ENCODE assay signal across 8 cellular contexts in the genomic region with DNA sequence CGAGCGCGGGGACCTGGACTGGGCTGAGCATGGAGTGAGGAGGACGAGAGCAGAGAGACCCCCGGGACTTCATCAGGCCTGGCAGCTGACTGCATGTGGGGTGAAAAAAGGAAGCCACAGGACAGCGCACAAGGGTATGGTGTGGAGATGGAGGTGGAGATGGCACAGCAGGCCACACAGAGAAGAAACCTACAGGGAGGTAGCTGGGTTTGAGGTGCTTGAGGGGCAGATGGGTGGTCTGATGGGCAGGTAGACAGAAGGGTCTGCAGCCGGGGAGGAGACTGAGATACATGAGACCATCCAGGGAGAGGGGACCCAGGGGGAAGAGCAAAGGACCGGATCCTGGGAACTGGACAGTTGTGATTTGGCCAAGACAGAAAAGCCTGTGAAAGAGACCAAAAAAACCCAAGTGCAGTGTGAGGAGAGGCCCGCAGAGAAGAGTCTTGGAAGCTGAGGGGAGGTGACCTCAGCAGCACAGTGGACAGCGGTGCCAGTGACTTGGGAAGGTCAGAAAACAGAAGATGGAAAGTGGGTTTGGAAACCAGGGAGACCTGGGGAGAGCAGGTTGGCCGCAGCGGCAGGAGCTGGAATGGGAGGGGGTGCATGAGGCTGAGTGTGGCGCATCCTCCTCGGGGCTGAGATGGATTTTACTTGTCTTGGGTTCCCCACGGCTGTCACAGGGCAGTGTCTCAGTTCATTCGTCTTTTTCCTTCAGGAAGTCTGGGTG. TPM values are rescaled to one million over a fixed set of nuclear protein-coding genes. Genes with fewer than 3 reads are reported as not detected.
A peak's percentile ranks its signal among the peaks of the same experiment; 100 is the strongest.
DNase-seq lines count a peak whose midpoint lies in the region; ATAC-seq and TF ChIP-seq lines count a peak whose summit lies in the region.
"Had no signal": no experiment of that assay in that cellular context is flagged by ENCODE, and none has a peak within 500 bp of the region (broad histone marks: within the 10 kb centered on the region; RNA-seq: fewer than 3 reads in every experiment).

No MANE protein-coding gene starts in this region.

- TF ChIP-seq CTCF in chondrocyte (IDR thresholded peaks at IDR 0.05) = no peak
- TF ChIP-seq CTCF in BE2C (IDR thresholded peaks at IDR 0.05; ENCODE audit: low read depth, low read length) = no peak
- TF ChIP-seq CTCF in PC-3 (conservative IDR thresholded peaks at IDR 0.05; ENCODE audit: low read depth, low read length) = no peak

- H3K27ac Mint-ChIP-seq in chondrocyte (ENCODE audit: unreplicated experiment) (no peak overlapping the region), memory B cell (peak overlapping the region; percentile 99)

- H3K4me2 ChIP-seq in PC-3 (ENCODE audit: low read length) = no peak overlapping the region

- ATAC-seq in memory B cell (ENCODE audit: low read depth) (peak; percentile 5), GM21717 (IDR thresholded peaks at IDR 0.05; ENCODE audit: unreplicated experiment) (no peak), PC-3 (no peak)

- H3K9me2 ChIP-seq in PC-3 (replicated peaks; ENCODE audit: low read length) = no peaks in the 10 kb centered on the region

- intact Hi-C loops in PC-3 (cut with micrococcal nuclease) = no loop called here

- H3K4me3 ChIP-seq in HUES6 (ENCODE audit: low read depth, low read length) (peak overlapping the region; percentile 72), subcutaneous abdominal adipose tissue (ENCODE audit: low read depth in 1 of 5, low read length in 5 of 5) (peak overlapping the region in 4 of 5 donors; percentile 44 to 70 (median 65)), BE2C (ENCODE audit: low read depth, low read length) (no peak overlapping the region), PC-3 (ENCODE audit: low read length) (no peak overlapping the region)

- H3K4me1 ChIP-seq in HUES6 (ENCODE audit: control insufficient read depth, insufficient read depth, low read length) = 0 out of 2 replicates have a peak, but pooled peaks cover 6% of the 10 kb centered on the region
- H3K4me1 ChIP-seq in subcutaneous abdominal adipose tissue (ENCODE audit: control insufficient read depth in 5 of 5, insufficient read depth in 5 of 5, low read length in 5 of 5) = peaks cover 2 to 51% (median 14%) of the 10 kb centered on the region in 5 donors
- no peaks in the 10 kb centered on the region for H3K4me1 ChIP-seq in BE2C
- H3K4me1 ChIP-seq in PC-3 (ENCODE audit: insufficient read depth, low read length) = no peaks in the 10 kb centered on the region

- H3K27me3 ChIP-seq in HUES6 (ENCODE audit: control insufficient read depth, insufficient read depth, low read length) (peaks cover 15% of the 10 kb centered on the region), subcutaneous abdominal adipose tissue (ENCODE audit: control insufficient read depth in 5 of 5, insufficient read depth in 4 of 5, low read length in 5 of 5) (peaks cover 0 to 11% (median 0%) of the 10 kb centered on the region in 5 donors), BE2C (peaks cover 41% of the 10 kb centered on the region), PC-3 (ENCODE audit: low read length) (peaks cover 46% of the 10 kb centered on the region)

- H3K79me2 ChIP-seq in PC-3 (ENCODE audit: low read length) = no peaks in the 10 kb centered on the region

- DNase-seq in chondrocyte (ENCODE audit: low spot score) = no peak
- no peak for DNase-seq in memory B cell (ENCODE audit: low spot score in 2 of 2)
- DNase-seq in BE2C = no peak
- DNase-seq in PC-3 = no peak
- DNase-seq: NCI-H2081 treated with DMSO at 0.1 percent for 48 hours had no signal

- CTCF ChIA-PET in PC-3 (lab: Charles Lee) = no interaction called here

- no peaks in the 10 kb centered on the region for H3K9me3 ChIP-seq in HUES6 (ENCODE audit: control insufficient read depth, insufficient read depth, low read depth, low read length)
- no peaks in the 10 kb centered on the region for H3K9me3 ChIP-seq in subcutaneous abdominal adipose tissue (ENCODE audit: control insufficient read depth in 5 of 5, low read length in 5 of 5)
- H3K9me3 ChIP-seq in BE2C = no peaks in the 10 kb centered on the region
- H3K9me3 ChIP-seq in PC-3 (ENCODE audit: low read length) = no peaks in the 10 kb centered on the region

- peaks cover 15% of the 10 kb centered on the region; the same call in 1 of the 2 replicates for H3K36me3 ChIP-seq in HUES6 (ENCODE audit: control insufficient read depth, insufficient read depth, low read length)
- H3K36me3 ChIP-seq in subcutaneous abdominal adipose tissue (ENCODE audit: control insufficient read depth in 5 of 5, insufficient read depth in 5 of 5, low read length in 5 of 5) = peaks cover 0 to 31% (median 18%) of the 10 kb centered on the region in 5 donors
- no peaks in the 10 kb centered on the region for H3K36me3 ChIP-seq in BE2C
- no peaks in the 10 kb centered on the region for H3K36me3 ChIP-seq in PC-3 (ENCODE audit: low read depth, low read length)

- H3K9ac ChIP-seq in HUES6 (ENCODE audit: low read length) (peak overlapping the region; percentile 20), subcutaneous abdominal adipose tissue (ENCODE audit: low read length in 5 of 5) (peak overlapping the region in 3 of 5 donors; percentile 55 to 64 (median 64)), PC-3 (ENCODE audit: low read length) (no peak overlapping the region)

- no peak overlapping the region for H2AFZ ChIP-seq in PC-3 (ENCODE audit: low read length)

- POLR2A ChIA-PET in PC-3 (lab: Charles Lee; ENCODE audit: unreplicated experiment) = no interaction called here

- H3K9me3 Mint-ChIP-seq in chondrocyte (ENCODE audit: low read depth) (no peaks in the 10 kb centered on the region), memory B cell (no peaks in the 10 kb centered on the region)

- peaks cover 12% of the 10 kb centered on the region for H3K4me1 Mint-ChIP-seq in chondrocyte (ENCODE audit: low read depth)
- H3K4me1 Mint-ChIP-seq in memory B cell = peaks cover 59% of the 10 kb centered on the region

- no TSS peak for BruUV-seq in PC-3 (replicated peaks; lab: Mats Ljungman, UMichigan)

- H3K4me3 Mint-ChIP-seq in chondrocyte (ENCODE audit: unreplicated experiment) (peak overlapping the region; percentile 76), memory B cell (peak overlapping the region; percentile 91)

- H3K36me3 Mint-ChIP-seq in chondrocyte (ENCODE audit: low read depth) = no peaks in the 10 kb centered on the region
- H3K36me3 Mint-ChIP-seq in memory B cell = peaks cover 68% of the 10 kb centered on the region

- H3F3A ChIP-seq in PC-3 (ENCODE audit: low read length, unreplicated experiment) = no peaks in the 10 kb centered on the region

- peaks cover 25% of the 10 kb centered on the region for H3K27me3 Mint-ChIP-seq in chondrocyte (ENCODE audit: low read depth)
- H3K27me3 Mint-ChIP-seq in memory B cell = no peaks in the 10 kb centered on the region

- no peaks in the 10 kb centered on the region for H4K20me1 ChIP-seq in PC-3 (ENCODE audit: low read length)

- H3K27ac ChIP-seq in HUES6 (ENCODE audit: low read depth, low read length) (no peak overlapping the region), subcutaneous abdominal adipose tissue (ENCODE audit: low read depth, low read length) (peak overlapping the region; percentile 38), PC-3 (ENCODE audit: low read length) (no peak overlapping the region)

RNA-seq across cellular contexts. Expression of gene HLA-DPB1, which starts 5.5 kb away (rescaled TPM):
- total RNA-seq in chondrocyte (2.8 to 2.9 TPM (median 2.8 TPM) in 3 replicates), PC-3 (2014; rRNA removed) (not detected in 2 replicates)
- polyA plus RNA-seq in BE2C (2012; ENCODE audit: insufficient read depth, insufficient read length, low read depth) = 1.5 TPM

RNA-seq across cellular contexts. Expression of gene HLA-DPA1, which starts 7.8 kb away (rescaled TPM):
- total RNA-seq in chondrocyte (0.65 to 1.3 TPM (median 1.2 TPM) in 3 replicates), PC-3 (2014; rRNA removed) (not detected in 2 replicates)
- polyA plus RNA-seq in BE2C (2012; ENCODE audit: insufficient read depth, insufficient read length, low read depth) = not detected

Comparison
In these comparisons a context has a peak if more than half of its experiments do, and no peak if none do; other contexts are left out.
1. H3K4me3 ChIP-seq: peak in HUES6 (single experiment) and subcutaneous abdominal adipose tissue (4 of 5); none in BE2C (single experiment) and PC-3 (single experiment).